8 cellular contexts compared by ENCODE assay signal in genomic region chr17:29143894-29144293, GRCh38. TPM values are rescaled to one million over a fixed set of nuclear protein-coding genes. Genes with fewer than 3 reads are reported as not detected.
DNase-seq lines count a peak whose midpoint lies in the region; ATAC-seq and TF ChIP-seq lines count a peak whose summit lies in the region.

No MANE protein-coding gene starts in this region.

- H3K4me1 ChIP-seq in osteoblast (ENCODE audit: insufficient read depth, low read length), result peaks cover 41% of the 10 kb centered on the region

- no peak overlapping the region for H2AFZ ChIP-seq in osteoblast (ENCODE audit: low read length)

- no peak overlapping the region for H3K4me2 ChIP-seq in osteoblast (ENCODE audit: insufficient read depth, low read length)

- H3K27me3 ChIP-seq in osteoblast (ENCODE audit: insufficient read depth, low read length), result no peaks in the 10 kb centered on the region

- H3K27ac ChIP-seq in osteoblast (ENCODE audit: low read depth, low read length), result no peak overlapping the region

- no peak for ATAC-seq in HG03520 (IDR thresholded peaks at IDR 0.05; ENCODE audit: unreplicated experiment)
- no peak for ATAC-seq in GM18861 (IDR thresholded peaks at IDR 0.05; ENCODE audit: unreplicated experiment)

- H4K20me1 ChIP-seq in osteoblast (ENCODE audit: insufficient read depth, low read length), result peaks cover 8% of the 10 kb centered on the region

- H3K9me3 ChIP-seq in osteoblast (ENCODE audit: low read depth, low read length), result no peaks in the 10 kb centered on the region

- no peak overlapping the region for H3K4me3 ChIP-seq in osteoblast (ENCODE audit: insufficient read depth, low read length)

- DNase-seq in A172 (ENCODE audit: low spot score), result peak; percentile 46
- peak; percentile 66 for DNase-seq in G401 (ENCODE audit: low spot score)
- peak; percentile 56 for DNase-seq in NCI-H69 (lab: John Stamatoyannopoulos, UW)
- peak; percentile 60 for DNase-seq in cerebellum (ENCODE audit: low spot score)
- DNase-seq in osteoblast (ENCODE audit: insufficient read length, low spot score, missing footprints), result peak; percentile 80
- no peak for DNase-seq in inferior parietal cortex (ENCODE audit: extremely low spot score)

- in situ Hi-C loops in G401 (cut with HindIII; ENCODE audit: low sequenced_read_pairs), result no loop called here

- TF ChIP-seq CTCF in osteoblast (IDR thresholded peaks at IDR 0.05; ENCODE audit: extremely low read depth, low read depth, low read length), result peak; percentile 66

- peaks cover 24% of the 10 kb centered on the region for H3K79me2 ChIP-seq in osteoblast (ENCODE audit: insufficient read depth, low read length)

- no peaks in the 10 kb centered on the region for H3K36me3 ChIP-seq in osteoblast (ENCODE audit: insufficient read depth, low read length)

RNA-seq across cellular contexts. Expression of gene MYO18A, which starts 36.3 kb away (rescaled TPM):
- total RNA-seq in A172 (2014; rRNA removed; shearing (Covaris generic)), result 35.8 and 43.9 TPM in 2 replicates
- 26.0 and 42.1 TPM in 2 replicates for total RNA-seq in G401 (2014; rRNA removed; shearing (Covaris generic))
- total RNA-seq in cerebellum (33.6 TPM), osteoblast (28.6 and 39.8 TPM in 2 replicates)
